Comparison of ENCODE assay signal across 9 cellular contexts in genomic region chr5:14450055-14450524, GRCh38.
A peak's percentile ranks its signal among the peaks of the same experiment; 100 is the strongest.
DNase-seq lines count a peak whose midpoint lies in the region; ATAC-seq and TF ChIP-seq lines count a peak whose summit lies in the region.
"Had no signal": no experiment of that assay in that cellular context is flagged by ENCODE, and none has a peak within 500 bp of the region (broad histone marks: within the 10 kb centered on the region; RNA-seq: fewer than 3 reads in every experiment).

No MANE protein-coding gene starts in this region.

- H3K9me2 ChIP-seq in Karpas-422 (replicated peaks; ENCODE audit: insufficient read depth, low read length) = no peaks in the 10 kb centered on the region

- no peak for ATAC-seq in HG02678 (IDR thresholded peaks at IDR 0.05; ENCODE audit: unreplicated experiment)
- no peak for ATAC-seq in HG03196 (IDR thresholded peaks at IDR 0.05; ENCODE audit: unreplicated experiment)

- peaks cover 0 to 8% (median 0%) of the 10 kb centered on the region in 5 experiments for H3K9me3 Mint-ChIP-seq in brain
- H3K9me3 Mint-ChIP-seq in mesothelial cell of epicardium = no peaks in the 10 kb centered on the region

- H3K4me3 ChIP-seq in thymus (ENCODE audit: low read length) = no peak overlapping the region
- H3K4me3 ChIP-seq in Karpas-422 (ENCODE audit: low read length) = no peak overlapping the region
- H3K4me3 ChIP-seq: BLaER1 had no signal

- H3K9me3 ChIP-seq in thymus (ENCODE audit: control insufficient read depth) (no peaks in the 10 kb centered on the region), Karpas-422 (ENCODE audit: low read length) (no peaks in the 10 kb centered on the region; the same call in 1 of the 2 replicates)

- H3K4me3 Mint-ChIP-seq in brain (peak overlapping the region; percentile 1 to 58 (median 32)), mesothelial cell of epicardium (no peak overlapping the region)

- no peak overlapping the region for H3K4me2 ChIP-seq in Karpas-422 (ENCODE audit: low read depth, low read length, poor library complexity, severe bottlenecking)

- DNase-seq in activated CD4-positive, alpha-beta T cell treated with anti-CD3 and anti-CD28 coated beads, Interleukin-2, amount 50 U/mL, for 48 hours = peak; percentile 24 to 26
- no peak for DNase-seq in activated CD4-positive, alpha-beta T cell treated with anti-CD3 and anti-CD28 coated beads, Interleukin-2, amount 50 U/mL, for 1 hour
- DNase-seq in mesothelial cell of epicardium (ENCODE audit: low spot score in 2 of 2, unreplicated experiment in 2 of 2) = no peak
- DNase-seq in Karpas-422 = no peak

- H3K27ac Mint-ChIP-seq in brain = peak overlapping the region; percentile 70 to 95 (median 89)
- peak overlapping the region; percentile 96 for H3K27ac Mint-ChIP-seq in mesothelial cell of epicardium

- H3K36me3 ChIP-seq in thymus (ENCODE audit: control insufficient read depth, insufficient read depth) (no peaks in the 10 kb centered on the region), Karpas-422 (ENCODE audit: insufficient read depth, low read length) (no peaks in the 10 kb centered on the region)

- H3K27me3 Mint-ChIP-seq in brain (no peaks in the 10 kb centered on the region), mesothelial cell of epicardium (ENCODE audit: low read depth) (no peaks in the 10 kb centered on the region)

- H3K4me1 Mint-ChIP-seq in brain (peaks cover 96% of the 10 kb centered on the region), mesothelial cell of epicardium (peaks cover 78% of the 10 kb centered on the region)

- no peaks in the 10 kb centered on the region for H3K27me3 ChIP-seq in thymus (ENCODE audit: control insufficient read depth, insufficient read depth)
- H3K27me3 ChIP-seq in Karpas-422 (ENCODE audit: low read length) = no peaks in the 10 kb centered on the region
- H3K27me3 ChIP-seq: BLaER1 had no signal

- peaks cover 2% of the 10 kb centered on the region for H3K4me1 ChIP-seq in thymus (ENCODE audit: control insufficient read depth, insufficient read depth, low read length)
- no peaks in the 10 kb centered on the region for H3K4me1 ChIP-seq in Karpas-422 (ENCODE audit: low read length)

- TF ChIP-seq CTCF in brain (conservative IDR thresholded peaks at IDR 0.05) (no peak), mesothelial cell of epicardium (IDR thresholded peaks at IDR 0.05; ENCODE audit: unreplicated experiment) (no peak)

- H3K27ac ChIP-seq in thymus (ENCODE audit: low read depth) (peak overlapping the region; percentile 64), Karpas-422 (ENCODE audit: low read length) (no peak overlapping the region)

- WGBS in thymus = 96% methylated on average over 11 of the region's 11 CpGs

- H4K20me1 ChIP-seq in Karpas-422 (ENCODE audit: insufficient read depth, low read depth, low read length) = no peaks in the 10 kb centered on the region

- H3K9ac ChIP-seq in Karpas-422 (ENCODE audit: low read length) = no peak overlapping the region
- H3K9ac ChIP-seq: BLaER1 had no signal

- H3K36me3 Mint-ChIP-seq in brain (peaks cover 51% of the 10 kb centered on the region), mesothelial cell of epicardium (peaks cover 15% of the 10 kb centered on the region)

- no peaks in the 10 kb centered on the region for H3K79me2 ChIP-seq in Karpas-422 (ENCODE audit: low read length)

- no peak overlapping the region for H2AFZ ChIP-seq in Karpas-422 (ENCODE audit: low read length)

Comparison
In these comparisons a context has a peak if more than half of its experiments do, and no peak if none do; other contexts are left out.
1. DNase-seq: peak in activated CD4-positive, alpha-beta T cell treated with anti-CD3 and anti-CD28 coated beads, Interleukin-2, amount 50 U/mL, for 48 hours (2 of 2); none in activated CD4-positive, alpha-beta T cell treated with anti-CD3 and anti-CD28 coated beads, Interleukin-2, amount 50 U/mL, for 1 hour (single experiment), mesothelial cell of epicardium (0 of 2) and Karpas-422 (single experiment).